ENCODE assay signal across 8 cellular contexts in the genomic region with DNA sequence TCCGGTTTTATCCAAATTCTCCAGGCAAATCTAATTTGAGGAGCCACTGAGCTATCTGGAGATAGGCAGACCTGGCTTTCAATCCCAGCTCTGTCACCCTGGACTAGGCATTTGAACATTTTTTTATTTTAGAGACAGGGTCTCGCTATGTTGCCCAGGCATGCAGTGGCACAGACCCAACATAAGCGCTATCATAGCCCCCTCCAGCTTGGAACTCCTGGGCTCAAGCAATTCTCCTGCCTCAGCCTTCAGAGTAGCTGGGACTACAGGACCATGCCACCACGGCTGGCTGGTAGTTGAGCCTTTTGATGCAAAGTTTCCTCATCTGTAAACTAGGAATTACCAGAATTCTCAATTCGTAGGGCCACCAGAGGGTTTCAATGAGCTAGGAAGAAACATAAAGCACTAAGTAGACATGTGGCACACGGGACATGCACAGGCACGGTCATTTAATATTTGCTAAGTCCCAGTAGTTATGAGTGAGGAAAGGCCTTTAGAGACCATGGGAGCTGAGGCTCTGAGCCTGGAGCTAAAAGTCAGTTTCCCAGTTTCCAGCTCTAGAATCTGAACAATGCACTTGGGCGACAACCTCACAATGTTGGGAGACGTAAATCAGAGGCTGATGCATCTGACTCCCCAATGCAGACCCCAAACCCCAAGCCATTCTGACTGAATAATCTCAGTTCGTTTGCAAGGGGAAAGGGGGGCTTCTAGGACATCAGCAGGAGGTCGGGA. TPM values are rescaled to one million over a fixed set of nuclear protein-coding genes. Genes with fewer than 3 reads are reported as not detected.
DNase-seq lines count a peak whose midpoint lies in the region; ATAC-seq and TF ChIP-seq lines count a peak whose summit lies in the region.

No MANE protein-coding gene starts in this region.

- intact Hi-C loops in CD14-positive monocyte (cut with micrococcal nuclease) = loop anchor here (1.0 to 5.0 kb wide), 2 partner anchors 23 to 246 kb away; a partner anchor contains a TSS

- peak overlapping the region; percentile 92 for H3K4me3 ChIP-seq in epithelial cell of esophagus (ENCODE audit: low read length)
- H3K4me3 ChIP-seq in neural progenitor cell = peak overlapping the region; percentile 99

- H3K4me3 Mint-ChIP-seq in CD14-positive monocyte (peak overlapping the region; percentile 90 to 95), neural progenitor cell (peak overlapping the region; percentile 99)

- H4K20me1 ChIP-seq in neural progenitor cell (ENCODE audit: low read depth) = peaks cover 41% of the 10 kb centered on the region

- TF ChIP-seq CTCF in CD14-positive monocyte (IDR thresholded peaks at IDR 0.05) (no peak), epithelial cell of esophagus (IDR thresholded peaks at IDR 0.05; ENCODE audit: insufficient read depth, low read depth, low read length, missing control alignments) (no peak), neural progenitor cell (IDR thresholded peaks at IDR 0.05) (no peak)

- peak overlapping the region; percentile 100 for H3K4me2 ChIP-seq in neural progenitor cell

- H3K27ac ChIP-seq in neural progenitor cell = no peak overlapping the region

- peaks cover 56% of the 10 kb centered on the region for H3K79me2 ChIP-seq in neural progenitor cell (ENCODE audit: low read depth)

- H3K36me3 ChIP-seq in neural progenitor cell = no peaks in the 10 kb centered on the region

- DNase-seq in CD14-positive monocyte (ENCODE audit: low spot score) (no peak), OCI-M1 (lab: John Stamatoyannopoulos, UW) (peak; percentile 34), epithelial cell of esophagus (ENCODE audit: low read depth) (no peak), neural progenitor cell (ENCODE audit: low spot score) (no peak), mucosa of gallbladder (ENCODE audit: low spot score) (no peak), NCI-H446 (lab: John Stamatoyannopoulos, UW) (no peak)

- H3K27ac Mint-ChIP-seq in CD14-positive monocyte (peak overlapping the region; percentile 64 to 96 (median 86)), neural progenitor cell (peak overlapping the region; percentile 95)

- peak overlapping the region; percentile 90 for H3K9ac ChIP-seq in neural progenitor cell

- H3K4me1 Mint-ChIP-seq in CD14-positive monocyte (peaks cover 43% of the 10 kb centered on the region), neural progenitor cell (peaks cover 27% of the 10 kb centered on the region)

- no peak overlapping the region for H2AFZ ChIP-seq in neural progenitor cell (replicated peaks)

- no peaks in the 10 kb centered on the region for H3K9me3 ChIP-seq in neural progenitor cell (ENCODE audit: low read depth)

- peaks cover 55% of the 10 kb centered on the region for H3F3A ChIP-seq in neural progenitor cell (ENCODE audit: low read depth)

- H3K27me3 ChIP-seq in neural progenitor cell = no peaks in the 10 kb centered on the region

- H3K36me3 Mint-ChIP-seq in CD14-positive monocyte (peaks cover 40 to 52% of the 10 kb centered on the region in 2 donors), neural progenitor cell (peaks cover 12% of the 10 kb centered on the region)

- H3K27me3 Mint-ChIP-seq in CD14-positive monocyte (ENCODE audit: low read depth in 3 of 3) (peaks cover 0 to 6% (median 5%) of the 10 kb centered on the region in 3 donors), neural progenitor cell (ENCODE audit: insufficient read depth, low read depth) (peaks cover 7% of the 10 kb centered on the region)

- H3K4me1 ChIP-seq in neural progenitor cell = peaks cover 20% of the 10 kb centered on the region

- ATAC-seq in GM21825 (IDR thresholded peaks at IDR 0.05; ENCODE audit: unreplicated experiment) = no peak
- no peak for ATAC-seq in HG03432 (IDR thresholded peaks at IDR 0.05; ENCODE audit: unreplicated experiment)

- H3K9me3 Mint-ChIP-seq in CD14-positive monocyte (peaks cover 0 to 3% (median 0%) of the 10 kb centered on the region in 7 donors), neural progenitor cell (no peaks in the 10 kb centered on the region)

RNA-seq across cellular contexts. Expression of a gene that starts 1.1 kb away (rescaled TPM):
- 100 to 1,000 TPM; 363 to 405 TPM for polyA plus RNA-seq in CD14-positive monocyte
- total RNA-seq in neural progenitor cell (ENCODE audit: low replicate concordance) = 210 and 402 TPM in 2 replicates
- 273 TPM for total RNA-seq in mucosa of gallbladder

RNA-seq across cellular contexts. Expression of a gene that starts 11.4 kb away (rescaled TPM):
- not detected for polyA plus RNA-seq in CD14-positive monocyte
- total RNA-seq in neural progenitor cell (ENCODE audit: low replicate concordance) (0.40 and 0.73 TPM in 2 replicates), mucosa of gallbladder (1.8 TPM)

RNA-seq across cellular contexts. Expression of a gene that starts 22.3 kb away (rescaled TPM):
- not detected for polyA plus RNA-seq in CD14-positive monocyte
- total RNA-seq in neural progenitor cell (ENCODE audit: low replicate concordance) (not detected in 2 replicates), mucosa of gallbladder (0.49 TPM)

RNA-seq across cellular contexts. Expression of a gene that starts 23.5 kb away (rescaled TPM):
- polyA plus RNA-seq in CD14-positive monocyte = 10 to 100 TPM; 19.0 to 31.8 TPM
- total RNA-seq in neural progenitor cell (ENCODE audit: low replicate concordance) (82.3 and 119 TPM in 2 replicates), mucosa of gallbladder (677 TPM)

RNA-seq across cellular contexts. Expression of a gene that starts 41.1 kb away (rescaled TPM):
- polyA plus RNA-seq in CD14-positive monocyte = 1 to 10 TPM; 2.1 to 3.1 TPM
- not detected in 2 replicates for total RNA-seq in neural progenitor cell (ENCODE audit: low replicate concordance)
- 4.4 TPM for total RNA-seq in mucosa of gallbladder
